In the genomic region with DNA sequence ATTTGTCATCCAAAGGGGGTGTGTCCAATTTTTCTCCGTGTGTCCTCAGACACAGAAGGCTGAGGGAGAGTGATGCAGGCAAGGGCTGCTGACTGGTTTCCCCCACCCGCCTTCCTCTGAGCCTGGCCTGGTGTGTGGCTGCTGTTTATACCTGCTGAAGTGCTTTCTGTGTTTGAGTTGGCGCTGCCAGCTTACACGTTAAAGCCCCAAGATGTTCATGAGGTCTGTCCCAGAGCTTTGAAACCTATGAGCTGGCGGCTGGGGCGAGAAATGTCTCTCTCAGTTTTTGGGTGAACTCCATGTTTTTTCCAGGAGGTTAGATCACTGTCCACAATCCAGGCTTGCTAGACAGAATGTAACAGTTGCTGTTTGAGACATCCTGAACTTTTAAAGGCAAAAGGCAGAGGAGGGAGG, we compare ENCODE assay signal across 12 cellular contexts.
A peak's percentile ranks its signal among the peaks of the same experiment; 100 is the strongest.
DNase-seq lines count a peak whose midpoint lies in the region; ATAC-seq, FAIRE-seq and TF ChIP-seq lines count a peak whose summit lies in the region.
"Had no signal": no experiment of that assay in that cellular context is flagged by ENCODE, and none has a peak within 500 bp of the region (broad histone marks: within the 10 kb centered on the region; RNA-seq: fewer than 3 reads in every experiment).

No MANE protein-coding gene starts in this region.

- no peaks in the 10 kb centered on the region for H3K27me3 ChIP-seq in astrocyte (ENCODE audit: insufficient read depth, low read length)

- peak overlapping the region; percentile 39 for H2AFZ ChIP-seq in astrocyte (ENCODE audit: low read depth, low read length)

- H3K27me3 Mint-ChIP-seq in astrocyte (ENCODE audit: low read depth, unreplicated experiment), result no peaks in the 10 kb centered on the region
- H3K27me3 Mint-ChIP-seq: activated CD8-positive, alpha-beta memory T cell treated with anti-CD3 and anti-CD28 coated beads, Interleukin-2, amount 10 ng/mL, durations not matched to agents 7 days and 5 days had no signal

- H3K9ac ChIP-seq in astrocyte (ENCODE audit: low read length), result no peak overlapping the region

- TF ChIP-seq POLR2A in GM12892 (IDR thresholded peaks at IDR 0.05; ENCODE audit: low read depth, low read length), result no peak

- peaks cover 18% of the 10 kb centered on the region for H3K4me1 Mint-ChIP-seq in astrocyte (ENCODE audit: low read depth, unreplicated experiment)
- H3K4me1 Mint-ChIP-seq: activated CD8-positive, alpha-beta memory T cell treated with anti-CD3 and anti-CD28 coated beads, Interleukin-2, amount 10 ng/mL, durations not matched to agents 7 days and 5 days had no signal

- peak; percentile 95 for ATAC-seq in sciatic nerve
- ATAC-seq: activated CD8-positive, alpha-beta memory T cell treated with anti-CD3 and anti-CD28 coated beads, Interleukin-2, amount 10 ng/mL, durations not matched to agents 7 days and 5 days had no signal

- no peak overlapping the region for H3K4me2 ChIP-seq in astrocyte (ENCODE audit: low read length)

- no peaks in the 10 kb centered on the region for H3K36me3 ChIP-seq in astrocyte (ENCODE audit: insufficient read depth, low read length)

- DNase-seq in EH (ENCODE audit: low read depth) (peak; percentile 39), astrocyte (ENCODE audit: low read depth) (peak; percentile 4), iris pigment epithelial cell (ENCODE audit: low read depth) (peak; percentile 17), sciatic nerve (ENCODE audit: low spot score) (peak; percentile 56), GM19238 (ENCODE audit: insufficient read length, low spot score) (no peak), NCI-H1092 (lab: John Stamatoyannopoulos, UW) (no peak), GM12892 (ENCODE audit: insufficient read length) (no peak), D341Med (ENCODE audit: low spot score) (no peak)
- DNase-seq: activated CD8-positive, alpha-beta memory T cell treated with anti-CD3 and anti-CD28 coated beads, Interleukin-2, amount 10 ng/mL, durations not matched to agents 7 days and 5 days; central memory CD4-positive, alpha-beta T cell; T-helper 1 cell had no signal

- FAIRE-seq in astrocyte (lab: Jason Lieb, UNC), result no peak
- no peak for FAIRE-seq in GM12892 (lab: Jason Lieb, UNC)

- H3K4me3 Mint-ChIP-seq in astrocyte (ENCODE audit: unreplicated experiment), result no peak overlapping the region
- H3K4me3 Mint-ChIP-seq: activated CD8-positive, alpha-beta memory T cell treated with anti-CD3 and anti-CD28 coated beads, Interleukin-2, amount 10 ng/mL, durations not matched to agents 7 days and 5 days had no signal

- no peaks in the 10 kb centered on the region for H3K4me1 ChIP-seq in astrocyte (ENCODE audit: insufficient read depth, low read length)

- H3K36me3 Mint-ChIP-seq in astrocyte (ENCODE audit: low read depth, unreplicated experiment), result no peaks in the 10 kb centered on the region
- H3K36me3 Mint-ChIP-seq: activated CD8-positive, alpha-beta memory T cell treated with anti-CD3 and anti-CD28 coated beads, Interleukin-2, amount 10 ng/mL, durations not matched to agents 7 days and 5 days had no signal

- H3K27ac Mint-ChIP-seq in astrocyte (ENCODE audit: unreplicated experiment), result peak overlapping the region; percentile 15
- H3K27ac Mint-ChIP-seq: activated CD8-positive, alpha-beta memory T cell treated with anti-CD3 and anti-CD28 coated beads, Interleukin-2, amount 10 ng/mL, durations not matched to agents 7 days and 5 days had no signal

- no peak overlapping the region for H3K4me3 ChIP-seq in astrocyte (ENCODE audit: insufficient read depth, low read depth, low read length)

- intact Hi-C loops in sciatic nerve (cut with DNase I), result no loop called here

- H3K27ac ChIP-seq in astrocyte (ENCODE audit: low read depth, low read length), result no peak overlapping the region
- H3K27ac ChIP-seq: C4-2B had no signal

- H3K9me3 ChIP-seq in astrocyte (ENCODE audit: insufficient read depth, low read depth, low read length), result no peaks in the 10 kb centered on the region

- no peaks in the 10 kb centered on the region for H4K20me1 ChIP-seq in astrocyte (ENCODE audit: insufficient read depth, low read length)

- H3K9me3 Mint-ChIP-seq in astrocyte (ENCODE audit: unreplicated experiment), result no peaks in the 10 kb centered on the region

- H3K79me2 ChIP-seq in astrocyte (ENCODE audit: insufficient read depth, low read length), result no peaks in the 10 kb centered on the region

- no peak for TF ChIP-seq CTCF in astrocyte (IDR thresholded peaks at IDR 0.05; ENCODE audit: insufficient read depth, low read depth, low read length)

Comparison
In these comparisons a context has a peak if more than half of its experiments do, and no peak if none do; other contexts are left out.
1. DNase-seq: peak in EH (single experiment), astrocyte (single experiment), iris pigment epithelial cell (single experiment) and sciatic nerve (single experiment); none in GM19238 (single experiment), NCI-H1092 (single experiment), GM12892 (single experiment) and D341Med (single experiment).